In genomic region chr16:23835390-23836077, GRCh38 we compare ENCODE assay signal across 8 cellular contexts. TPM values are rescaled to one million over a fixed set of nuclear protein-coding genes. Genes with fewer than 3 reads are reported as not detected.
A peak's percentile ranks its signal among the peaks of the same experiment; 100 is the strongest.
DNase-seq lines count a peak whose midpoint lies in the region; ATAC-seq, FAIRE-seq and TF ChIP-seq lines count a peak whose summit lies in the region.

Gene PRKCB (plus strand): TSS chr16:23835983.

- dilution Hi-C loops in endothelial cell of umbilical vein (cut with MboI; ENCODE audit: extremely low pct_ligation_motif_present, low sequenced_read_pairs) = no loop called here

- H3K36me3 ChIP-seq in endothelial cell of umbilical vein (ENCODE audit: control insufficient read depth in 2 of 2, extremely low read depth in 1 of 2, insufficient read depth in 2 of 2, low read length in 2 of 2) = no peaks in the 10 kb centered on the region

- H3K27ac ChIP-seq in endothelial cell of umbilical vein (ENCODE audit: insufficient read depth, low read depth, low read length) = no peak within 1 kb of the TSS

- intact Hi-C loops in endothelial cell of umbilical vein (cut with micrococcal nuclease) = no loop called here

- no peaks in the 10 kb centered on the region for H4K20me1 ChIP-seq in endothelial cell of umbilical vein (replicated peaks; ENCODE audit: control insufficient read depth, extremely low read depth, insufficient read depth, low read length)

- H3K9me1 ChIP-seq in endothelial cell of umbilical vein (replicated peaks; ENCODE audit: control insufficient read depth, extremely low read depth, insufficient read depth, low read length) = no peaks in the 10 kb centered on the region

- peak; percentile 85 for ATAC-seq in GM18498 (IDR thresholded peaks at IDR 0.05; ENCODE audit: unreplicated experiment)
- ATAC-seq in HG02623 (IDR thresholded peaks at IDR 0.05; ENCODE audit: unreplicated experiment) = peak; percentile 67

- H3K79me2 ChIP-seq in endothelial cell of umbilical vein (ENCODE audit: control insufficient read depth, insufficient read depth, low read length) = no peaks in the 10 kb centered on the region

- no peak for TF ChIP-seq CTCF in endothelial cell of umbilical vein (IDR thresholded peaks at IDR 0.05; ENCODE audit: extremely low read depth in 1 of 2, insufficient read depth in 1 of 2, low read depth in 1 of 2, low read length in 2 of 2)

- no peak for TF ChIP-seq POLR2A in endothelial cell of umbilical vein (IDR thresholded peaks at IDR 0.05; ENCODE audit: low read depth, low read length)

- H3K9ac ChIP-seq in endothelial cell of umbilical vein (replicated peaks; ENCODE audit: extremely low read depth, insufficient read depth, low read length) = no peak within 1 kb of the TSS

- H2AFZ ChIP-seq in endothelial cell of umbilical vein (ENCODE audit: low read depth, low read length) = peak within 1 kb of the TSS; percentile 29

- H3K4me3 ChIP-seq in endothelial cell of umbilical vein (replicated peaks in 1 of 3; ENCODE audit: insufficient read depth in 1 of 3, low read depth in 1 of 3, low read length in 3 of 3) (no peak within 1 kb of the TSS), mononuclear cell (ENCODE audit: low read length) (peak within 1 kb of the TSS; percentile 80)

- CTCF ChIA-PET in endothelial cell of umbilical vein (lab: Charles Lee) = interaction anchor here (0.7 kb wide), 1 partner anchor 669 kb away, joined by 3 read pairs; no protein-coding TSS in a partner anchor

- H3K9me3 ChIP-seq in endothelial cell of umbilical vein (replicated peaks; ENCODE audit: control insufficient read depth, insufficient read depth, low read length) = no peaks in the 10 kb centered on the region
- H3K9me3 ChIP-seq in mononuclear cell (ENCODE audit: low read depth, low read length) = no peaks in the 10 kb centered on the region

- POLR2A ChIA-PET in endothelial cell of umbilical vein (lab: Charles Lee) = no interaction called here

- H3K27me3 ChIP-seq in endothelial cell of umbilical vein (ENCODE audit: control insufficient read depth in 2 of 2, insufficient read depth in 2 of 2, low read length in 2 of 2) (peaks cover 19 to 39% of the 10 kb centered on the region in 2 experiments), mononuclear cell (ENCODE audit: insufficient read depth, low read length) (no peaks in the 10 kb centered on the region)

- BruUV-seq in endothelial cell of umbilical vein (replicated peaks; lab: Mats Ljungman, UMichigan) = no TSS peak

- no peak within 1 kb of the TSS for H3K4me2 ChIP-seq in endothelial cell of umbilical vein (ENCODE audit: insufficient read depth, low read length)

- no peak for FAIRE-seq in endothelial cell of umbilical vein (lab: Jason Lieb, UNC)

- H3K4me1 ChIP-seq in endothelial cell of umbilical vein (ENCODE audit: control insufficient read depth, extremely low read depth, insufficient read depth, low read length) (no peaks in the 10 kb centered on the region), mononuclear cell (ENCODE audit: insufficient read depth, low read length) (peaks cover 41% of the 10 kb centered on the region)

- DNase-seq in NCI-H460 (ENCODE audit: extremely low read depth, low read depth) (peak; percentile 53), endothelial cell of umbilical vein (ENCODE audit: low read depth, low spot score) (peak; percentile 32), NCI-H226 (no peak)
- DNase-seq in activated CD8-positive, alpha-beta memory T cell treated with anti-CD3 and anti-CD28 coated beads for 4 hours (ENCODE audit: low read depth in 2 of 2) = peak; percentile 77 to 82
- DNase-seq in stimulated activated CD8-positive, alpha-beta memory T cell treated with anti-CD3 and anti-CD28 coated beads, Interleukin-4, amount 100 ng/mL, for 1 hour (ENCODE audit: low read depth in 2 of 2, low spot score in 1 of 2) = peak; percentile 76 to 77

TF ChIP-seq in endothelial cell of umbilical vein, 7 proteins besides CTCF, POLR2A, EP300 and RAD21:
- TF ChIP-seq POLR2AphosphoS5 (IDR thresholded peaks at IDR 0.05; ENCODE audit: insufficient read depth, low read depth, low read length) = no peak
- TF ChIP-seq EZH2 (IDR thresholded peaks at IDR 0.05; ENCODE audit: borderline replicate concordance, low read depth, low read length, severe bottlenecking) = no peak

RNA-seq across cellular contexts. Expression of gene PRKCB, which starts in this region (rescaled TPM):
- 1.5 and 2.0 TPM in 2 replicates for total RNA-seq in NCI-H460 (2014; rRNA removed; shearing (Covaris generic))
- polyA plus RNA-seq in NCI-H460 (2014; cell fraction: nucleus; rRNA removed) = 1.0 and 3.2 TPM in 2 replicates
- total RNA-seq in endothelial cell of umbilical vein (not detected in 2 replicates), mononuclear cell (110 TPM)
- 0.01 TPM in 1 of 2 replicates, not detected in the other for polyA plus RNA-seq in endothelial cell of umbilical vein
- 0.08 TPM in 1 of 2 replicates, not detected in the other for polyA plus RNA-seq in endothelial cell of umbilical vein (2011; cell fraction: cytosol; rRNA removed)
- polyA plus RNA-seq in endothelial cell of umbilical vein (2011; cell fraction: nucleus; rRNA removed) = not detected in 2 replicates
- polyA plus RNA-seq in endothelial cell of umbilical vein (2012) = not detected in 2 replicates
- polyA minus RNA-seq in endothelial cell of umbilical vein = 3.5 and 7.9 TPM in 2 replicates
- 13.6 TPM for polyA minus RNA-seq in endothelial cell of umbilical vein (2011; cell fraction: cytosol; rRNA and poly(A)+ RNA removed)
- not detected in 2 replicates for polyA minus RNA-seq in endothelial cell of umbilical vein (2011; cell fraction: nucleus; rRNA and poly(A)+ RNA removed)

Comparison
In these comparisons a context has a peak if more than half of its experiments do, and no peak if none do; other contexts are left out.
1. RNA of gene PRKCB (total RNA-seq): 110 TPM in mononuclear cell (single experiment); 1.5 to 2.0 TPM in NCI-H460 and not detected in endothelial cell of umbilical vein; every median in the first group is over 10 times any median in the second.